In the genomic region with DNA sequence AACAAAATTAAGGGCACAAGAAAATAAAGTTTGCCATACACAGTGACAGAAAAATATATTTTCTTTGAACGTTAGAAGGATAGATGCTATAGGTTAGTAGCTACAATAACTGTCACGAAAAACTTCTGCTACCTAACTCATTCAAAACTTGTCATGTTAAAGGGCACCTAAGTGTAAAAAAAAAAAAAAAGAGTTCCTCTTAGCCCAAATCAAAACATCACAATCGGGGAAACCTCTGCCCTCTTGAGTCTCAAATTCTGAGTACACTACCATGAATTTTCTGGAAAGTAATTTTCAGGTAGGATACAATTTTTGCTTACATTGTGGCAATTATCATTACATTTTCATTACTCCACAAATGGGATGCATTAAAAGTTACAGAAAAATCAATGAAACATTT, we compare ENCODE assay signal across 17 cellular contexts. TPM values are rescaled to one million over a fixed set of nuclear protein-coding genes. Genes with fewer than 3 reads are reported as not detected.
A peak's percentile ranks its signal among the peaks of the same experiment; 100 is the strongest.
DNase-seq lines count a peak whose midpoint lies in the region; ATAC-seq and TF ChIP-seq lines count a peak whose summit lies in the region.
"Had no signal": no experiment of that assay in that cellular context is flagged by ENCODE, and none has a peak within 500 bp of the region (broad histone marks: within the 10 kb centered on the region; RNA-seq: fewer than 3 reads in every experiment).

No MANE protein-coding gene starts in this region.

- H3K9me3 Mint-ChIP-seq in Caco-2 (ENCODE audit: unreplicated experiment), result no peaks in the 10 kb centered on the region
- H3K9me3 Mint-ChIP-seq: IgD-negative memory B cell had no signal

- ATAC-seq in HG02852 (IDR thresholded peaks at IDR 0.05; ENCODE audit: unreplicated experiment), result no peak
- ATAC-seq in HG02623 (IDR thresholded peaks at IDR 0.05; ENCODE audit: unreplicated experiment), result no peak

- peaks cover 67% of the 10 kb centered on the region for H3K79me2 ChIP-seq in PC-9 (ENCODE audit: low read depth)

- H3K4me1 ChIP-seq in Caco-2, result peaks cover 55% of the 10 kb centered on the region
- H3K4me1 ChIP-seq in PC-9 (replicated peaks; ENCODE audit: insufficient read depth), result peaks cover 80% of the 10 kb centered on the region
- H3K4me1 ChIP-seq in tibial artery, result peaks cover 0 to 76% (median 40%) of the 10 kb centered on the region in 4 donors

- POLR2A ChIA-PET in Caco-2 (lab: Charles Lee) (no interaction called here), PC-9 (lab: Charles Lee; ENCODE audit: unreplicated experiment) (no interaction called here)

- H2AFZ ChIP-seq in PC-9, result no peak overlapping the region

- no peaks in the 10 kb centered on the region for H4K20me1 ChIP-seq in PC-9 (ENCODE audit: insufficient read depth)

- CTCF ChIA-PET in Caco-2 (lab: Charles Lee), result interaction anchor here (1.2 kb wide), 1 partner anchor 424 kb away, joined by 3 read pairs; no protein-coding TSS in a partner anchor
- CTCF ChIA-PET in PC-9 (lab: Charles Lee), result no interaction called here

- H3K36me3 ChIP-seq in Caco-2 (ENCODE audit: control insufficient read depth, insufficient read depth, low read length), result no peaks in the 10 kb centered on the region
- H3K36me3 ChIP-seq in PC-9 (ENCODE audit: low read depth), result 0 out of 2 replicates have a peak, but pooled peaks cover 1% of the 10 kb centered on the region
- no peaks in the 10 kb centered on the region for H3K36me3 ChIP-seq in tibial artery

- DNase-seq in Caco-2, result no peak
- no peak for DNase-seq in PC-9
- DNase-seq in epithelial cell of prostate (ENCODE audit: low read depth, low spot score), result no peak
- no peak for DNase-seq in tibial artery
- no peak for DNase-seq in Kasumi-1 (lab: John Stamatoyannopoulos, UW)
- DNase-seq: Calu3, MV-4-11, NCI-H1417 treated with DMSO at 0.1 percent for 48 hours, NCI-H2029, NCI-H2171 treated with DMSO at 0.1 percent for 48 hours, NCI-H446 treated with DMSO at 0.1 percent for 48 hours, NCI-H774, SHP77 treated with DMSO at 0.1 percent for 48 hours had no signal

- H3K4me3 ChIP-seq in Caco-2 (ENCODE audit: low read depth, low read length) (no peak overlapping the region), PC-9 (no peak overlapping the region), tibial artery (no peak overlapping the region)

- intact Hi-C loops in Caco-2 (cut with micrococcal nuclease; ENCODE audit: unreplicated experiment), result loop anchor here (1.0 to 2.0 kb wide), 2 partner anchors 25 to 65 kb away; no protein-coding TSS in a partner anchor
- intact Hi-C loops in PC-9 (cut with micrococcal nuclease; ENCODE audit: unreplicated experiment), result no loop called here
- intact Hi-C loops in tibial artery (cut with DNase I; ENCODE audit: low total_unique reads), result loop anchor here (10.0 kb wide), 2 partner anchors 71 to 241 kb away; no protein-coding TSS in a partner anchor

- peak overlapping the region; percentile 87 for H3K27ac ChIP-seq in PC-9
- peak overlapping the region; percentile 50 for H3K27ac ChIP-seq in epithelial cell of prostate
- H3K27ac ChIP-seq in tibial artery, result peak overlapping the region; percentile 15 to 91
- H3K27ac ChIP-seq: C4-2B had no signal

- peaks cover 48% of the 10 kb centered on the region for H3K4me1 Mint-ChIP-seq in Caco-2 (ENCODE audit: low read depth, unreplicated experiment)

- BruUV-seq in Caco-2 (replicated peaks; lab: Mats Ljungman, UMichigan) (no TSS peak), PC-9 (replicated peaks; lab: Mats Ljungman, UMichigan) (no TSS peak)

- H3K27ac Mint-ChIP-seq in Caco-2 (ENCODE audit: unreplicated experiment), result peak overlapping the region; percentile 83
- H3K27ac Mint-ChIP-seq: IgD-negative memory B cell had no signal

- no peaks in the 10 kb centered on the region for H3K9me2 ChIP-seq in PC-9 (ENCODE audit: insufficient read depth)

- TF ChIP-seq CTCF in Caco-2 (IDR thresholded peaks at IDR 0.05; ENCODE audit: insufficient read depth in 1 of 2, low read depth in 1 of 2, low read length in 1 of 2, severe bottlenecking in 1 of 2, unreplicated experiment in 1 of 2), result no peak
- no peak for TF ChIP-seq CTCF in PC-9 (conservative IDR thresholded peaks at IDR 0.05)
- TF ChIP-seq CTCF in tibial artery (IDR thresholded peaks at IDR 0.05), result no peak

- no peak overlapping the region for H3K4me3 Mint-ChIP-seq in Caco-2 (ENCODE audit: unreplicated experiment)

- no peaks in the 10 kb centered on the region for H3K9me3 ChIP-seq in Caco-2
- no peaks in the 10 kb centered on the region for H3K9me3 ChIP-seq in PC-9 (ENCODE audit: insufficient read depth, low read depth)
- H3K9me3 ChIP-seq in tibial artery, result no peaks in the 10 kb centered on the region

- no peaks in the 10 kb centered on the region for H3K27me3 ChIP-seq in Caco-2 (replicated peaks; ENCODE audit: control insufficient read depth, insufficient read depth, low read length)
- no peaks in the 10 kb centered on the region for H3K27me3 ChIP-seq in PC-9 (ENCODE audit: insufficient read depth, low read depth)
- H3K27me3 ChIP-seq in tibial artery, result no peaks in the 10 kb centered on the region

- H3K27me3 Mint-ChIP-seq in Caco-2 (ENCODE audit: insufficient read depth, unreplicated experiment), result no peaks in the 10 kb centered on the region
- H3K27me3 Mint-ChIP-seq: IgD-negative memory B cell had no signal

- peaks cover 39% of the 10 kb centered on the region for H3F3A ChIP-seq in PC-9 (ENCODE audit: insufficient read depth, low read depth)

- H3K36me3 Mint-ChIP-seq in Caco-2 (ENCODE audit: insufficient read depth, unreplicated experiment), result peaks cover 5% of the 10 kb centered on the region

- H3K4me2 ChIP-seq in PC-9, result peak overlapping the region; percentile 31

RNA-seq across cellular contexts. Expression of gene ATXN1, which starts 5.7 kb away (rescaled TPM):
- total RNA-seq in Caco-2 (2022), result 14.2 and 15.2 TPM in 2 replicates
- 35.6 and 42.7 TPM in 2 replicates for total RNA-seq in PC-9 (2021)
